In genomic region chr7:17403996-17404395, GRCh38 we compare ENCODE assay signal across 28 cellular contexts.
DNase-seq lines count a peak whose midpoint lies in the region; TF ChIP-seq lines count a peak whose summit lies in the region.
"Had no signal": no experiment of that assay in that cellular context is flagged by ENCODE, and none has a peak within 500 bp of the region (broad histone marks: within the 10 kb centered on the region; RNA-seq: fewer than 3 reads in every experiment).

No MANE protein-coding gene starts in this region.

- dilution Hi-C loops in mammary epithelial cell (cut with HindIII; ENCODE audit: low sequenced_read_pairs) = no loop called here

- in situ Hi-C loops in mammary epithelial cell (cut with MboI; ENCODE audit: low sequenced_read_pairs in 2 of 2) = no loop called here

- WGBS in sigmoid colon, 2 donors = 60 to 73% methylated on average over 3 of the region's 3 CpGs
- WGBS in mammary epithelial cell (ENCODE audit: low coverage, missing lambda C conversion rate) = 70% methylated on average over 3 of the region's 3 CpGs
- WGBS in tibial nerve, 2 donors = 68 to 71% methylated on average over 3 of the region's 3 CpGs

- H2AFZ ChIP-seq in OCI-LY3 (ENCODE audit: low read depth, low read length) (peak overlapping the region; percentile 57; the same call in 1 of the 2 replicates), mammary epithelial cell (ENCODE audit: low read depth, low read length) (no peak overlapping the region)

- no peak overlapping the region for H3K27ac ChIP-seq in A673 (ENCODE audit: low read depth, low read length, poor library complexity, severe bottlenecking)
- peak overlapping the region; percentile 99 for H3K27ac ChIP-seq in OCI-LY3 (ENCODE audit: low read length)
- H3K27ac ChIP-seq in sigmoid colon = no peak overlapping the region
- H3K27ac ChIP-seq in mammary epithelial cell (ENCODE audit: insufficient read depth, low read depth, low read length) = no peak overlapping the region
- H3K27ac ChIP-seq in tibial nerve = no peak overlapping the region
- H3K27ac ChIP-seq: adrenal gland, heart left ventricle, left ventricle myocardium inferior, transverse colon had no signal

- H4K20me1 ChIP-seq in OCI-LY3 (ENCODE audit: insufficient read depth, low read length) = no peaks in the 10 kb centered on the region
- no peaks in the 10 kb centered on the region for H4K20me1 ChIP-seq in mammary epithelial cell (ENCODE audit: insufficient read depth, low read length)

- no peaks in the 10 kb centered on the region for H3K9me3 ChIP-seq in A673 (ENCODE audit: low read depth, low read length, poor library complexity, severe bottlenecking)
- H3K9me3 ChIP-seq in OCI-LY3 (ENCODE audit: insufficient read depth, low read length) = no peaks in the 10 kb centered on the region
- no peaks in the 10 kb centered on the region for H3K9me3 ChIP-seq in sigmoid colon
- H3K9me3 ChIP-seq in mammary epithelial cell (replicated peaks; ENCODE audit: insufficient read depth, low read length) = no peaks in the 10 kb centered on the region
- no peaks in the 10 kb centered on the region for H3K9me3 ChIP-seq in tibial nerve
- H3K9me3 ChIP-seq: A549, adrenal gland, heart left ventricle, left ventricle myocardium inferior, transverse colon had no signal

- H3K27me3 ChIP-seq in A673 (replicated peaks; ENCODE audit: insufficient read depth, low read depth, low read length, poor library complexity) (no peaks in the 10 kb centered on the region), OCI-LY3 (ENCODE audit: low read depth, low read length) (no peaks in the 10 kb centered on the region), sigmoid colon (no peaks in the 10 kb centered on the region), mammary epithelial cell (ENCODE audit: insufficient read depth, low read length) (no peaks in the 10 kb centered on the region), tibial nerve (no peaks in the 10 kb centered on the region)
- H3K27me3 ChIP-seq: adrenal gland, heart left ventricle, transverse colon had no signal

- H3K79me2 ChIP-seq in OCI-LY3 (ENCODE audit: low read length) (no peaks in the 10 kb centered on the region), mammary epithelial cell (ENCODE audit: insufficient read depth, low read length) (no peaks in the 10 kb centered on the region)

- peak overlapping the region; percentile 94 for H3K9ac ChIP-seq in OCI-LY3 (ENCODE audit: low read length)
- no peak overlapping the region for H3K9ac ChIP-seq in mammary epithelial cell (ENCODE audit: insufficient read depth, low read length)

- H3K4me3 ChIP-seq in A673 (ENCODE audit: low read depth, low read length, poor library complexity, severe bottlenecking) = no peak overlapping the region
- H3K4me3 ChIP-seq in OCI-LY3 (ENCODE audit: low read length) = peak overlapping the region; percentile 69; the same call in 1 of the 2 replicates
- no peak overlapping the region for H3K4me3 ChIP-seq in sigmoid colon
- no peak overlapping the region for H3K4me3 ChIP-seq in mammary epithelial cell (replicated peaks in 1 of 3; ENCODE audit: insufficient read depth in 1 of 3, low read depth in 2 of 3, low read length in 3 of 3)
- H3K4me3 ChIP-seq in tibial nerve = no peak overlapping the region
- H3K4me3 ChIP-seq: A549, adrenal gland, heart left ventricle, left ventricle myocardium inferior, transverse colon had no signal

- H3K36me3 ChIP-seq in A673 (ENCODE audit: insufficient read depth, low read length, poor library complexity, severe bottlenecking) (no peaks in the 10 kb centered on the region), OCI-LY3 (replicated peaks; ENCODE audit: low read depth, low read length) (no peaks in the 10 kb centered on the region), sigmoid colon (no peaks in the 10 kb centered on the region), mammary epithelial cell (ENCODE audit: insufficient read depth, low read length) (no peaks in the 10 kb centered on the region), tibial nerve (no peaks in the 10 kb centered on the region)
- H3K36me3 ChIP-seq: adrenal gland, heart left ventricle, left ventricle myocardium inferior, transverse colon had no signal

- peak; percentile 9 for DNase-seq in A673 (ENCODE audit: low spot score)
- peak; percentile 10 for DNase-seq in HuH-7 (ENCODE audit: low spot score)
- peak; percentile 82 for DNase-seq in amniotic epithelial cell (ENCODE audit: low read depth)
- no peak for DNase-seq in sigmoid colon
- DNase-seq in stimulated activated CD4-positive, alpha-beta T cell treated with anti-CD3 and anti-CD28 coated beads, Interleukin-4, amount 100 ng/mL, for 24 hours = no peak
- no peak for DNase-seq in mammary epithelial cell
- no peak for DNase-seq in tibial nerve (ENCODE audit: low spot score in 2 of 2)
- DNase-seq: activated CD4-positive, alpha-beta T cell treated with anti-CD3 and anti-CD28 coated beads, Interleukin-2, amount 50 U/mL, for 48 hours; activated naive CD4-positive, alpha-beta T cell; adrenal gland; CD8-positive, alpha-beta T cell; cerebellar nuclear complex; foreskin fibroblast; H9; heart left ventricle; left ventricle myocardium inferior; midbrain; natural killer cell; NCI-H1417 treated with DMSO at 0.1 percent for 48 hours; NCI-H2081; NCI-H2227 treated with DMSO at 0.1 percent for 48 hours; NCI-H526 treated with DMSO at 0.1 percent for 48 hours; nucleus accumbens; stimulated activated CD4-positive, alpha-beta T cell treated with anti-CD3 and anti-CD28 coated beads, Interleukin-4, amount 100 ng/mL, for 4 hours; T-cell; transverse colon had no signal

- POLR2A ChIA-PET in A673 (lab: Charles Lee; ENCODE audit: low non-redundant PET) = no interaction called here

- CTCF ChIA-PET in A673 (lab: Charles Lee) = no interaction called here
- CTCF ChIA-PET in mammary epithelial cell (lab: Charles Lee; ENCODE audit: low non-redundant PET) = no interaction called here

- no peak for TF ChIP-seq CTCF in A673 (conservative IDR thresholded peaks at IDR 0.05; ENCODE audit: low read depth, low read length)
- TF ChIP-seq CTCF in OCI-LY3 (IDR thresholded peaks at IDR 0.05; ENCODE audit: low read depth, low read length) = no peak
- TF ChIP-seq CTCF in sigmoid colon (IDR thresholded peaks at IDR 0.05) = no peak
- no peak for TF ChIP-seq CTCF in mammary epithelial cell (conservative IDR thresholded peaks at IDR 0.05 in 1 of 2, IDR thresholded peaks at IDR 0.05 in 1 of 2; ENCODE audit: extremely low read depth in 1 of 2, insufficient read depth in 1 of 2, low read depth in 1 of 2, low read length in 2 of 2)
- TF ChIP-seq CTCF in tibial nerve (IDR thresholded peaks at IDR 0.05) = no peak

- TF ChIP-seq EP300 in sigmoid colon (IDR thresholded peaks at IDR 0.05) (no peak), tibial nerve (IDR thresholded peaks at IDR 0.05) (no peak)

- H3K4me1 ChIP-seq in A673 (ENCODE audit: insufficient read depth, low read length, poor library complexity, severe bottlenecking) (peaks cover 3% of the 10 kb centered on the region), OCI-LY3 (ENCODE audit: low read length) (peaks cover 85% of the 10 kb centered on the region), sigmoid colon (no peaks in the 10 kb centered on the region), mammary epithelial cell (ENCODE audit: insufficient read depth, low read length) (peaks cover 15% of the 10 kb centered on the region), tibial nerve (peaks cover 0 to 55% (median 14%) of the 10 kb centered on the region in 4 donors)

- intact Hi-C loops in A673 (cut with micrococcal nuclease; ENCODE audit: unreplicated experiment) (no loop called here), sigmoid colon (cut with DNase I) (no loop called here), mammary epithelial cell (cut with micrococcal nuclease) (loop anchor here (10.0 kb wide), 1 partner anchor 131 kb away; no protein-coding TSS in a partner anchor)

- peak overlapping the region; percentile 81 for H3K4me2 ChIP-seq in OCI-LY3 (ENCODE audit: low read length)
- H3K4me2 ChIP-seq in mammary epithelial cell (ENCODE audit: insufficient read depth, low read depth, low read length) = no peak overlapping the region
- H3K4me2 ChIP-seq: A549 had no signal

- TF ChIP-seq POLR2A in sigmoid colon (IDR thresholded peaks at IDR 0.05) (no peak), tibial nerve (IDR thresholded peaks at IDR 0.05) (no peak)

- BruUV-seq in A673 (replicated peaks; lab: Mats Ljungman, UMichigan) (no TSS peak), mammary epithelial cell (replicated peaks; lab: Mats Ljungman, UMichigan) (no TSS peak)

Comparison
In these comparisons a context has a peak if more than half of its experiments do, and no peak if none do; other contexts are left out.
1. DNase-seq: peak in A673 (single experiment), HuH-7 (single experiment) and amniotic epithelial cell (single experiment); none in sigmoid colon (single experiment), stimulated activated CD4-positive, alpha-beta T cell treated with anti-CD3 and anti-CD28 coated beads, Interleukin-4, amount 100 ng/mL, for 24 hours (single experiment), mammary epithelial cell (single experiment) and tibial nerve (0 of 2).